1 cellular context compared by ENCODE assay signal in genomic region chr10:93816123-93816747, GRCh38.
TF ChIP-seq lines count a peak whose summit lies in the region.

No MANE protein-coding gene starts in this region.

TF ChIP-seq in K562, 482 proteins besides CTCF, POLR2A, EP300 and RAD21 (continued from another document):
- TF ChIP-seq AFF1 (IDR thresholded peaks at IDR 0.05; ENCODE audit: low read depth in 1 of 2, partially characterized antibody in 2 of 2): no peak
- TF ChIP-seq RNF2 (IDR thresholded peaks at IDR 0.05): no peak
- peak; percentile 26; the same call in 1 of the 2 replicates for TF ChIP-seq DEAF1 (CRISPR knock-in tag; IDR thresholded peaks at IDR 0.05)
- TF ChIP-seq ZNF586 (CRISPR knock-in tag; conservative IDR thresholded peaks at IDR 0.05): no peak
- peak; percentile 43; the same call in 1 of the 2 replicates for TF ChIP-seq PHF21A (IDR thresholded peaks at IDR 0.05; ENCODE audit: borderline replicate concordance, low read depth)
- TF ChIP-seq PPARD (CRISPR knock-in tag; IDR thresholded peaks at IDR 0.05): no peak
- 0 out of 2 replicates have a peak, but pooled peaks have one; percentile 1 for TF ChIP-seq RFX1 (IDR thresholded peaks at IDR 0.05)
- no peak for TF ChIP-seq RREB1 (CRISPR knock-in tag; IDR thresholded peaks at IDR 0.05)
